Comparison of ENCODE assay signal across 7 cellular contexts in the genomic region with DNA sequence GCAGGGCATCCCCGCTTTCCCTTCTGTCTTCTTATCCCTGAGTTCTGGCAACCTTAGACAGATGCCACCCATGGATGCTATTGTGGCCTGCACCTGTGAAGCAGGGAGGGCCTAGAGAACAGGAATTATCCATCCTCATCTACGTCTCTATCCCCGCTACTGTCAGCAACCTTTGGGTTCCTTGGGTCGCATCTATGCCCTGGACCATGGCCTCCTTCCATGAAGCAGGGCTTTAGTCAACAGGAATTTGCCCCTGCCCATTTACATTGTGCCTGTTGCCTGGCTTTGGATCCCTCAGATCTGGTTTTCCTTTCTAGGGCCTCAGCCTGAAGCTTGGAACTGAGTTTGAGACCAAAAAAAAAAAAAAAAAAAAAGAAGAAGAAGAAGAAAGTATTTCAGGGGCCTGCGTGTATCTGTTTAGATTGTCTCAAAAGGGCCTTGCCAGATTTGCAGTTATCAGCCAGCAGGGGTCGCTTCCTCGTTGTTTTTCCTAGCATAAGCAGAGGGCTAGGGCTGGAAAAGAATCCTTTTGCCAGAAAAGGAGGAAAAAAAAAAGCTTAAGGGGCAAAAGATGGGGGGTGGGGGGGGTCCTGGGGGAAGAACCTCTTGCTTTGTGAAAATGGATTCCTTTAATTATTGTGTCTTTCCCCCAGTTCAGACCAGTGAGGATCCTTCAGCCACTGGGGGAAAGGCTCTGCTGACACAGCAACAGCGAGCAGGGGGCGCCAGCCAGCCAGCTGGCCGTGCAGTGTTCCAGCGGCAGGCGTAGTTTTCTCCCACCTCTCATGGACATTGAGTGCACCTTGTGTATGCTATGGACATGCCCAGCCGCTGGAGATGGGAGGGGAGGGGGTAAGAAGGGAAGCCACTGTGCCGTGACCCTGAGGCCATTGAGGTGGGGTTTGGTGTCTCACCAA.
DNase-seq lines count a peak whose midpoint lies in the region; ATAC-seq and TF ChIP-seq lines count a peak whose summit lies in the region.

No MANE protein-coding gene starts in this region.

- H3K4me3 Mint-ChIP-seq in activated CD8-positive, alpha-beta T cell treated with anti-CD3 and anti-CD28 coated beads, Interleukin-2, amount 10 ng/mL, durations not matched to agents 7 days and 5 days = no peak overlapping the region

- H3K9me3 ChIP-seq in right atrium auricular region = no peaks in the 10 kb centered on the region
- no peaks in the 10 kb centered on the region for H3K9me3 ChIP-seq in smooth muscle cell (replicated peaks; ENCODE audit: low read depth)

- DNase-seq in NCI-H1092 treated with DMSO at 0.1 percent for 48 hours (lab: John Stamatoyannopoulos, UW) (peak; percentile 68), right atrium auricular region (ENCODE audit: low spot score) (no peak), smooth muscle cell (lab: John Stamatoyannopoulos, UW; ENCODE audit: unreplicated experiment) (no peak), GM19240 (ENCODE audit: insufficient read length, low spot score) (no peak)
- peak; percentile 50 for DNase-seq in activated CD8-positive, alpha-beta T cell treated with anti-CD3 and anti-CD28 coated beads, Interleukin-2, amount 10 ng/mL, durations not matched to agents 7 days and 5 days

- no peaks in the 10 kb centered on the region for H4K20me1 ChIP-seq in smooth muscle cell (ENCODE audit: low read depth)

- H3K4me1 Mint-ChIP-seq in activated CD8-positive, alpha-beta T cell treated with anti-CD3 and anti-CD28 coated beads, Interleukin-2, amount 10 ng/mL, durations not matched to agents 7 days and 5 days (ENCODE audit: low read depth) = no peaks in the 10 kb centered on the region

- ATAC-seq in activated CD8-positive, alpha-beta T cell treated with anti-CD3 and anti-CD28 coated beads, Interleukin-2, amount 10 ng/mL, durations not matched to agents 7 days and 5 days = no peak
- ATAC-seq in HG03442 (IDR thresholded peaks at IDR 0.05; ENCODE audit: unreplicated experiment) = no peak

- H2AFZ ChIP-seq in smooth muscle cell (ENCODE audit: low read depth) = no peak overlapping the region

- no peaks in the 10 kb centered on the region for H3K79me2 ChIP-seq in smooth muscle cell (ENCODE audit: low read depth)

- CTCF ChIA-PET in activated CD8-positive, alpha-beta T cell treated with anti-CD3 and anti-CD28 coated beads, Interleukin-2, amount 10 ng/mL, durations not matched to agents 7 days and 5 days (lab: Charles Lee) = interaction anchor here (1.4 kb wide), 1 partner anchor 108 kb away, joined by 3 read pairs; no protein-coding TSS in a partner anchor

- no peak overlapping the region for H3K4me3 ChIP-seq in right atrium auricular region
- H3K4me3 ChIP-seq in smooth muscle cell = no peak overlapping the region

- no peaks in the 10 kb centered on the region for H3K9me3 Mint-ChIP-seq in activated CD8-positive, alpha-beta T cell treated with anti-CD3 and anti-CD28 coated beads, Interleukin-2, amount 10 ng/mL, durations not matched to agents 7 days and 5 days (ENCODE audit: insufficient read depth)

- TF ChIP-seq CTCF in GM12872 (IDR thresholded peaks at IDR 0.05; ENCODE audit: insufficient read depth, low read depth, low read length) (peak; percentile 52), right atrium auricular region (IDR thresholded peaks at IDR 0.05) (peak; percentile 47 to 62), smooth muscle cell (IDR thresholded peaks at IDR 0.05; ENCODE audit: borderline replicate concordance, insufficient read depth, poor library complexity, severe bottlenecking) (peak; percentile 55)

- H3K27ac Mint-ChIP-seq in activated CD8-positive, alpha-beta T cell treated with anti-CD3 and anti-CD28 coated beads, Interleukin-2, amount 10 ng/mL, durations not matched to agents 7 days and 5 days = no peak overlapping the region

- H3K27me3 ChIP-seq in right atrium auricular region = no peaks in the 10 kb centered on the region
- H3K27me3 ChIP-seq in smooth muscle cell (ENCODE audit: low read depth) = no peaks in the 10 kb centered on the region

- H3K27me3 Mint-ChIP-seq in activated CD8-positive, alpha-beta T cell treated with anti-CD3 and anti-CD28 coated beads, Interleukin-2, amount 10 ng/mL, durations not matched to agents 7 days and 5 days (ENCODE audit: low read depth) = peaks cover 14% of the 10 kb centered on the region

- no peaks in the 10 kb centered on the region for H3K4me1 ChIP-seq in right atrium auricular region
- no peaks in the 10 kb centered on the region for H3K4me1 ChIP-seq in smooth muscle cell (ENCODE audit: low read depth)

- 62% methylated on average over 14 of the region's 14 CpGs for WGBS in smooth muscle cell (ENCODE audit: low lambda C conversion rate)

- H3K9ac ChIP-seq in smooth muscle cell (ENCODE audit: low read depth) = no peak overlapping the region

- POLR2A ChIA-PET in activated CD8-positive, alpha-beta T cell treated with anti-CD3 and anti-CD28 coated beads, Interleukin-2, amount 10 ng/mL, durations not matched to agents 7 days and 5 days (lab: Charles Lee) = no interaction called here

- H3K27ac ChIP-seq in right atrium auricular region (no peak overlapping the region), smooth muscle cell (ENCODE audit: low read depth) (no peak overlapping the region)

- H3K36me3 ChIP-seq in right atrium auricular region = no peaks in the 10 kb centered on the region
- no peaks in the 10 kb centered on the region for H3K36me3 ChIP-seq in smooth muscle cell (ENCODE audit: low read depth)

- no peaks in the 10 kb centered on the region for H3K36me3 Mint-ChIP-seq in activated CD8-positive, alpha-beta T cell treated with anti-CD3 and anti-CD28 coated beads, Interleukin-2, amount 10 ng/mL, durations not matched to agents 7 days and 5 days (ENCODE audit: low read depth)

- no peak overlapping the region for H3K4me2 ChIP-seq in smooth muscle cell

- H3F3A ChIP-seq in smooth muscle cell (ENCODE audit: low read depth) = no peaks in the 10 kb centered on the region

Comparison
In these comparisons a context has a peak if more than half of its experiments do, and no peak if none do; other contexts are left out.
1. DNase-seq: peak in NCI-H1092 treated with DMSO at 0.1 percent for 48 hours (single experiment) and activated CD8-positive, alpha-beta T cell treated with anti-CD3 and anti-CD28 coated beads, Interleukin-2, amount 10 ng/mL, durations not matched to agents 7 days and 5 days (single experiment); none in right atrium auricular region (single experiment), smooth muscle cell (single experiment) and GM19240 (single experiment).
2. Peak in every context shown above with its lines, with median percentiles within 50 percentile points of each other: CTCF ChIP-seq.